In the genomic region with DNA sequence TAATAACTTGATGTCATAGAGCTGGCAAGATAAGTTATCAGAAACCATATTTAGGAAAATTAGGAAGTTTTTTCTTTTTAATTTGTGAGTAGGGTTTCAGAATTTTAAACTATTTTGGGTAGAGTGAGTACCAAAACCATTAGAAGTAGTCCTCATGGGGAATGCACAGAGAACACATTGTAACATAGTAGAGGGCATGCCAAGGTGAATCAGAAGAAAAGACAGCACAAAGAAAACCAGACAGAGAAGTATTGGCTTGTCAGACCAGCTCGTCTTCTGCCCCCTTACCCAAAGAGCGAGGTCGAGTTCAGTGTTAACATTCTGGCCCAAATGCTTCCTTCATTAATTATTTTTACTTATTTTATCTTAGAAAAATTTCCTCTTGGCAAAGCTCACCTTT, we compare ENCODE assay signal across 18 cellular contexts.
DNase-seq lines count a peak whose midpoint lies in the region; ATAC-seq and TF ChIP-seq lines count a peak whose summit lies in the region.
"Had no signal": no experiment of that assay in that cellular context is flagged by ENCODE, and none has a peak within 500 bp of the region (broad histone marks: within the 10 kb centered on the region; RNA-seq: fewer than 3 reads in every experiment).

No MANE protein-coding gene starts in this region.

- intact Hi-C loops in Right ventricle myocardium superior (cut with DNase I) (no loop called here), cardiac septum (cut with DNase I) (no loop called here), left ventricle myocardium superior (cut with micrococcal nuclease) (no loop called here), left cardiac atrium (cut with DNase I) (no loop called here)

- ATAC-seq in Right ventricle myocardium superior (ENCODE audit: poor library complexity) = peak; percentile 57
- ATAC-seq in left ventricle myocardium superior = peak; percentile 51
- no peak for ATAC-seq in left cardiac atrium

- TF ChIP-seq CTCF in retinal pigment epithelial cell (conservative IDR thresholded peaks at IDR 0.05; ENCODE audit: low read depth, low read length) = peak; percentile 0

- DNase-seq in Right ventricle myocardium superior = no peak
- DNase-seq in cardiac septum (ENCODE audit: low spot score) = no peak
- DNase-seq in left ventricle myocardium superior = no peak
- no peak for DNase-seq in left cardiac atrium
- no peak for DNase-seq in retinal pigment epithelial cell (ENCODE audit: low read depth)
- no peak for DNase-seq in activated CD4-positive, alpha-beta T cell treated with anti-CD3 and anti-CD28 coated beads for 1 hour
- DNase-seq: ACHN; AML-193; BE2C; CD4-positive, alpha-beta T cell; CD8-positive, alpha-beta memory T cell; DMS53; DMS79 treated with DMSO at 0.1 percent for 48 hours; GF-D8; GOT3; HFFc6 had no signal

- peak overlapping the region; percentile 81 for H3K4me3 ChIP-seq in retinal pigment epithelial cell (ENCODE audit: low read length)
- H3K4me3 ChIP-seq: BLaER1 treated with 17β-estradiol and CSF1 and Interleukin-3, amounts not matched to agents 10 nM and 100 nM; HAP-1 had no signal

Comparison
In these comparisons a context has a peak if more than half of its experiments do, and no peak if none do; other contexts are left out.
1. ATAC-seq: peak in Right ventricle myocardium superior (single experiment) and left ventricle myocardium superior (single experiment); none in left cardiac atrium (0 of 2).